8 cellular contexts compared by ENCODE assay signal in the genomic region with DNA sequence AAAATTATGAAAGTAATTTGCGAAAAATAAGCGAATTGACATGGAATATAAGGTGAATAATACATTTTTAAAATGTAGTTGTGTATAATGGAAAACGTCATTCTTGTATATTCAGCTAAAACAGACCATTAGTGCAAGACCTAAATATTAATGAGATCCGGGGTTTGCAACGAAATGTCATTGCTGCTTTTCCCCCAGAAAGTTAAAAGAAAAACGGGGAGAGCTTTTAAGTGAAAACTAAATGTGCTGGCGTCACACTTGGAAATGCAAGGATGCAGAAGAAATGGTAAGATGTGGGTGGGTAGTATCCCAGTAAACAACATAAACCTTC. TPM values are rescaled to one million over a fixed set of nuclear protein-coding genes. Genes with fewer than 3 reads are reported as not detected.
DNase-seq lines count a peak whose midpoint lies in the region; ATAC-seq, FAIRE-seq and TF ChIP-seq lines count a peak whose summit lies in the region.

No MANE protein-coding gene starts in this region.

- peaks cover 15% of the 10 kb centered on the region; the same call in 1 of the 2 replicates for H3K4me1 ChIP-seq in Caco-2
- peaks cover 0 to 12% (median 5%) of the 10 kb centered on the region in 4 donors for H3K4me1 ChIP-seq in Peyer's patch
- peaks cover 0 to 6% (median 4%) of the 10 kb centered on the region in 3 donors for H3K4me1 ChIP-seq in pancreas

- ATAC-seq in pancreas (peak in 1 of 4 donors; percentile 15), GM21367 (IDR thresholded peaks at IDR 0.05; ENCODE audit: unreplicated experiment) (no peak)

- TF ChIP-seq CTCF in Caco-2 (IDR thresholded peaks at IDR 0.05; ENCODE audit: insufficient read depth in 1 of 2, low read depth in 1 of 2, low read length in 1 of 2, severe bottlenecking in 1 of 2, unreplicated experiment in 1 of 2) (no peak), Peyer's patch (IDR thresholded peaks at IDR 0.05) (no peak), epithelial cell of proximal tubule (conservative IDR thresholded peaks at IDR 0.05; ENCODE audit: low read depth, low read length) (no peak), pancreas (IDR thresholded peaks at IDR 0.05) (no peak)

- H3K9me3 ChIP-seq in Caco-2, result no peaks in the 10 kb centered on the region
- H3K9me3 ChIP-seq in Peyer's patch, result no peaks in the 10 kb centered on the region
- no peaks in the 10 kb centered on the region for H3K9me3 ChIP-seq in pancreas

- TF ChIP-seq POLR2A in Peyer's patch (IDR thresholded peaks at IDR 0.05) (no peak), GM12891 (IDR thresholded peaks at IDR 0.05; ENCODE audit: low read depth, low read length) (no peak)

- POLR2A ChIA-PET in Caco-2 (lab: Charles Lee), result no interaction called here

- H3K4me3 Mint-ChIP-seq in Caco-2 (ENCODE audit: unreplicated experiment), result peak overlapping the region; percentile 84

- intact Hi-C loops in Caco-2 (cut with micrococcal nuclease; ENCODE audit: unreplicated experiment), result no loop called here
- intact Hi-C loops in pancreas (cut with DNase I), result no loop called here

- no TSS peak for BruUV-seq in Caco-2 (replicated peaks; lab: Mats Ljungman, UMichigan)

- H3K27ac Mint-ChIP-seq in Caco-2 (ENCODE audit: unreplicated experiment), result no peak overlapping the region

- 9 to 13% methylated on average over 7 of the region's 7 CpGs for WGBS in pancreas, 2 donors

- FAIRE-seq in pancreas (lab: Jason Lieb, UNC) (no peak), GM12891 (lab: Jason Lieb, UNC) (no peak)

- peaks cover 5% of the 10 kb centered on the region for H3K36me3 Mint-ChIP-seq in Caco-2 (ENCODE audit: insufficient read depth, unreplicated experiment)

- CTCF ChIA-PET in Caco-2 (lab: Charles Lee), result interaction anchor here (0.6 kb wide), 1 partner anchor 44 kb away, joined by 3 read pairs; no protein-coding TSS in a partner anchor

- H3K36me3 ChIP-seq in Caco-2 (ENCODE audit: control insufficient read depth, insufficient read depth, low read length) (no peaks in the 10 kb centered on the region), Peyer's patch (no peaks in the 10 kb centered on the region), pancreas (no peaks in the 10 kb centered on the region)

- no peaks in the 10 kb centered on the region for H3K9me3 Mint-ChIP-seq in Caco-2 (ENCODE audit: unreplicated experiment)

- no peak for DNase-seq in Caco-2
- DNase-seq in Peyer's patch, result no peak
- DNase-seq in epithelial cell of proximal tubule (ENCODE audit: low read depth), result no peak
- DNase-seq in pancreas, result no peak
- no peak for DNase-seq in GM12891 (ENCODE audit: insufficient read length, low spot score)
- DNase-seq in foreskin melanocyte, result no peak
- DNase-seq in NAMALWA (ENCODE audit: low spot score), result no peak

- H3K27me3 ChIP-seq in Caco-2 (replicated peaks; ENCODE audit: control insufficient read depth, insufficient read depth, low read length) (no peaks in the 10 kb centered on the region), Peyer's patch (no peaks in the 10 kb centered on the region), pancreas (no peaks in the 10 kb centered on the region)

- no peaks in the 10 kb centered on the region for H3K27me3 Mint-ChIP-seq in Caco-2 (ENCODE audit: insufficient read depth, unreplicated experiment)

- H3K4me1 Mint-ChIP-seq in Caco-2 (ENCODE audit: low read depth, unreplicated experiment), result peaks cover 20% of the 10 kb centered on the region

- H3K27ac ChIP-seq in Peyer's patch (peak overlapping the region; percentile 55 to 79 (median 66)), pancreas (no peak overlapping the region)

- H3K4me3 ChIP-seq in Caco-2 (ENCODE audit: low read depth, low read length) (peak overlapping the region; percentile 67), Peyer's patch (peak overlapping the region; percentile 57 to 94 (median 74)), epithelial cell of proximal tubule (ENCODE audit: low read depth, low read length) (peak overlapping the region; percentile 77), pancreas (peak overlapping the region; percentile 70 to 92 (median 82))

TF ChIP-seq in GM12891, 5 proteins besides CTCF, POLR2A, EP300 and RAD21:
- TF ChIP-seq POU2F2 (IDR thresholded peaks at IDR 0.05; ENCODE audit: low read depth, low read length) (no peak), PAX5 (IDR thresholded peaks at IDR 0.05; ENCODE audit: insufficient read depth, low read length, severe bottlenecking) (no peak), POLR2AphosphoS5 (IDR thresholded peaks at IDR 0.05; ENCODE audit: low read depth, low read length) (no peak), TAF1 (IDR thresholded peaks at IDR 0.05; ENCODE audit: low read depth, low read length) (no peak), SPI1 (IDR thresholded peaks at IDR 0.05; ENCODE audit: low read depth, low read length) (no peak)

RNA-seq across cellular contexts. Expression of a gene that starts 0.5 kb away (rescaled TPM):
- total RNA-seq in Caco-2 (2022) (20.1 and 21.3 TPM in 2 replicates), Peyer's patch (1 to 10 TPM; 2.5 to 10.0 (median 6.7) TPM), epithelial cell of proximal tubule (26.0 and 29.4 TPM in 2 replicates), pancreas (under 1 TPM; 0.38 to 0.83 (median 0.65) TPM)
- polyA plus RNA-seq in pancreas, result under 1 TPM; 0.27 to 0.49 TPM
- 9.3 TPM for polyA plus RNA-seq in GM12891 (2012; ENCODE audit: low read depth, missing spikeins)

RNA-seq across cellular contexts. Expression of a gene that starts 15.6 kb away (rescaled TPM):
- total RNA-seq in Caco-2 (2022), result 8.6 and 9.3 TPM in 2 replicates
- total RNA-seq in Peyer's patch, result 10 to 100 TPM; 14.0 to 33.0 (median 16.8) TPM
- total RNA-seq in epithelial cell of proximal tubule, result 7.4 and 11.4 TPM in 2 replicates
- total RNA-seq in pancreas, result 10 to 100 TPM in 3 of 6 donors, 1 to 10 TPM in 3; 8.9 to 13.5 (median 10.3) TPM
- 1 to 10 TPM; 5.0 to 8.1 TPM for polyA plus RNA-seq in pancreas
- polyA plus RNA-seq in GM12891 (2012; ENCODE audit: low read depth, missing spikeins), result 10.2 TPM

Comparison
In these comparisons a context has a peak if more than half of its experiments do, and no peak if none do; other contexts are left out.
1. H3K27ac ChIP-seq: peak in Peyer's patch (4 of 4); none in pancreas (0 of 4).
2. Peak in every context shown above with its lines, with median percentiles within 50 percentile points of each other: H3K4me3 ChIP-seq.